ENCODE assay signal across 10 cellular contexts in genomic region chr20:31666258-31667042, GRCh38. TPM values are rescaled to one million over a fixed set of nuclear protein-coding genes. Genes with fewer than 3 reads are reported as not detected.
DNase-seq lines count a peak whose midpoint lies in the region; TF ChIP-seq lines count a peak whose summit lies in the region.
"Had no signal": no experiment of that assay in that cellular context is flagged by ENCODE, and none has a peak within 500 bp of the region (broad histone marks: within the 10 kb centered on the region; RNA-seq: fewer than 3 reads in every experiment).

No MANE protein-coding gene starts in this region.

- no TSS peak for BruUV-seq in A673 (replicated peaks; lab: Mats Ljungman, UMichigan)

- 92 to 96% methylated on average over 3 to 7 of the region's 7 CpGs for WGBS in endodermal cell (ENCODE audit: insufficient coverage in 1 of 2, insufficient read length in 1 of 2), 2 experiments

- H3K4me1 ChIP-seq in A673 (ENCODE audit: insufficient read depth, low read length, poor library complexity, severe bottlenecking) (peaks cover 10% of the 10 kb centered on the region), endodermal cell (ENCODE audit: control insufficient read depth, insufficient read depth, low read length) (peaks cover 5% of the 10 kb centered on the region)

- H3K4me3 ChIP-seq in A673 (ENCODE audit: low read depth, low read length, poor library complexity, severe bottlenecking) = no peak overlapping the region
- H3K4me3 ChIP-seq in NB4 (ENCODE audit: low read depth, low read length) = no peak overlapping the region
- H3K4me3 ChIP-seq in endodermal cell (ENCODE audit: low read length) = no peak overlapping the region

- H3K9me3 ChIP-seq in A673 (ENCODE audit: low read depth, low read length, poor library complexity, severe bottlenecking) (no peaks in the 10 kb centered on the region), endodermal cell (ENCODE audit: control insufficient read depth, low read length) (no peaks in the 10 kb centered on the region)

- H3K4me1 Mint-ChIP-seq in endodermal cell (peaks cover 56% of the 10 kb centered on the region), nephron (peaks cover 25% of the 10 kb centered on the region)

- H3K27me3 Mint-ChIP-seq in endodermal cell (ENCODE audit: insufficient read depth) (no peaks in the 10 kb centered on the region), nephron (ENCODE audit: low read depth) (no peaks in the 10 kb centered on the region)

- DNase-seq in A673 (ENCODE audit: low spot score) (no peak), NB4 (ENCODE audit: low read depth) (peak; percentile 96), endodermal cell (peak; percentile 66), NCI-H510A (lab: John Stamatoyannopoulos, UW) (no peak), GM03348 (ENCODE audit: low spot score) (no peak), NCI-H2029 treated with DMSO at 0.1 percent for 48 hours (lab: John Stamatoyannopoulos, UW) (no peak), G401 (ENCODE audit: low spot score) (no peak)

- H3K9ac ChIP-seq in endodermal cell (ENCODE audit: extremely low read depth, low read length, poor library complexity, severe bottlenecking) = no peak overlapping the region

- H3K4me3 Mint-ChIP-seq in endodermal cell (no peak overlapping the region), nephron (no peak overlapping the region)
- H3K4me3 Mint-ChIP-seq: neural crest cell had no signal

- peaks cover 9% of the 10 kb centered on the region for H3K36me3 ChIP-seq in A673 (ENCODE audit: insufficient read depth, low read length, poor library complexity, severe bottlenecking)
- peaks cover 34% of the 10 kb centered on the region for H3K36me3 ChIP-seq in endodermal cell (ENCODE audit: control insufficient read depth, insufficient read depth, low read length)

- POLR2A ChIA-PET in A673 (lab: Charles Lee; ENCODE audit: low non-redundant PET) = no interaction called here

- H3K36me3 Mint-ChIP-seq in endodermal cell (ENCODE audit: low read depth) (peaks cover 44% of the 10 kb centered on the region), nephron (ENCODE audit: low read depth) (peaks cover 23% of the 10 kb centered on the region)

- H3K27ac ChIP-seq in A673 (ENCODE audit: low read depth, low read length, poor library complexity, severe bottlenecking) (peak overlapping the region; percentile 23), endodermal cell (ENCODE audit: low read depth, low read length) (no peak overlapping the region)

- in situ Hi-C loops in G401 (cut with HindIII; ENCODE audit: low sequenced_read_pairs) = no loop called here

- H3K27ac Mint-ChIP-seq in endodermal cell (peak overlapping the region; percentile 48), nephron (peak overlapping the region in 2 of 3 experiments; percentile 3 to 46)

- H3K27me3 ChIP-seq in A673 (replicated peaks; ENCODE audit: insufficient read depth, low read depth, low read length, poor library complexity) (no peaks in the 10 kb centered on the region), endodermal cell (ENCODE audit: control insufficient read depth, insufficient read depth, low read length, poor library complexity, severe bottlenecking) (no peaks in the 10 kb centered on the region)

- intact Hi-C loops in A673 (cut with micrococcal nuclease; ENCODE audit: unreplicated experiment) = loop anchor here (2.0 kb wide), 1 partner anchor 46 kb away; no protein-coding TSS in a partner anchor

- TF ChIP-seq POLR2A in NB4 (IDR thresholded peaks at IDR 0.05; ENCODE audit: extremely low read depth, insufficient read length) = peak; percentile 24

- no peaks in the 10 kb centered on the region for H3K9me3 Mint-ChIP-seq in endodermal cell
- H3K9me3 Mint-ChIP-seq in nephron = no peaks in the 10 kb centered on the region
- H3K9me3 Mint-ChIP-seq: neural crest cell had no signal

- TF ChIP-seq CTCF in A673 (conservative IDR thresholded peaks at IDR 0.05; ENCODE audit: low read depth, low read length) (no peak), NB4 (IDR thresholded peaks at IDR 0.05; ENCODE audit: low read depth, low read length) (no peak), endodermal cell (conservative IDR thresholded peaks at IDR 0.05) (no peak), nephron (IDR thresholded peaks at IDR 0.05; ENCODE audit: unreplicated experiment in 3 of 3) (no peak)

- CTCF ChIA-PET in A673 (lab: Charles Lee) = interaction anchor here (0.6 kb wide), 1 partner anchor 25 kb away, joined by 3 read pairs; no protein-coding TSS in a partner anchor

RNA-seq across cellular contexts. Expression of gene COX4I2, which starts 28.7 kb away (rescaled TPM):
- total RNA-seq in A673 (2021) (not detected in 2 replicates), endodermal cell (not detected)
- polyA plus RNA-seq in endodermal cell (2013, experiment 1 of 2) = not detected
- polyA plus RNA-seq in endodermal cell (2013, experiment 2 of 2) = not detected
- not detected in 2 replicates for total RNA-seq in G401 (2014; rRNA removed; shearing (Covaris generic))
- total RNA-seq: Daoy, neural crest cell had no signal

RNA-seq across cellular contexts. Expression of gene BCL2L1, which starts 56.2 kb away (rescaled TPM):
- total RNA-seq in A673 (2021) (44.5 and 47.8 TPM in 2 replicates), endodermal cell (10 to 100 TPM; 60.3 to 89.5 TPM)
- polyA plus RNA-seq in endodermal cell (2013, experiment 1 of 2) = 46.6 TPM
- polyA plus RNA-seq in endodermal cell (2013, experiment 2 of 2) = 43.2 TPM
- 104 and 109 TPM in 2 replicates for total RNA-seq in G401 (2014; rRNA removed; shearing (Covaris generic))

Comparison
In these comparisons a context has a peak if more than half of its experiments do, and no peak if none do; other contexts are left out.
1. DNase-seq: peak in NB4 (single experiment) and endodermal cell (single experiment); none in A673 (single experiment), NCI-H510A (single experiment), GM03348 (single experiment), NCI-H2029 treated with DMSO at 0.1 percent for 48 hours (single experiment) and G401 (single experiment).